Comparison of ENCODE assay signal across 11 cellular contexts in genomic region chr20:36454664-36455427, GRCh38.
DNase-seq lines count a peak whose midpoint lies in the region; ATAC-seq and TF ChIP-seq lines count a peak whose summit lies in the region.
"Had no signal": no experiment of that assay in that cellular context is flagged by ENCODE, and none has a peak within 500 bp of the region (broad histone marks: within the 10 kb centered on the region; RNA-seq: fewer than 3 reads in every experiment).

No MANE protein-coding gene starts in this region.

- peak overlapping the region; percentile 68 for H2AFZ ChIP-seq in neural progenitor cell (replicated peaks)

- H3K36me3 Mint-ChIP-seq in neural progenitor cell, result no peaks in the 10 kb centered on the region

- intact Hi-C loops in Right ventricle myocardium inferior (cut with DNase I), result no loop called here
- intact Hi-C loops in cardiac septum (cut with DNase I), result no loop called here

- peak overlapping the region; percentile 12 for H3K27ac Mint-ChIP-seq in neural progenitor cell

- peaks cover 12% of the 10 kb centered on the region for H3K27me3 Mint-ChIP-seq in neural progenitor cell (ENCODE audit: insufficient read depth, low read depth)

- no peaks in the 10 kb centered on the region for H3K36me3 ChIP-seq in cardiac muscle cell
- no peaks in the 10 kb centered on the region for H3K36me3 ChIP-seq in neural progenitor cell
- H3K36me3 ChIP-seq: breast epithelium had no signal

- no peaks in the 10 kb centered on the region for H3K9me3 ChIP-seq in cardiac muscle cell (ENCODE audit: low read depth)
- H3K9me3 ChIP-seq in neural progenitor cell (ENCODE audit: low read depth), result no peaks in the 10 kb centered on the region
- H3K9me3 ChIP-seq: breast epithelium had no signal

- H3K27me3 ChIP-seq in cardiac muscle cell, result no peaks in the 10 kb centered on the region
- no peaks in the 10 kb centered on the region for H3K27me3 ChIP-seq in neural progenitor cell
- H3K27me3 ChIP-seq: breast epithelium had no signal

- H3K4me3 ChIP-seq in cardiac muscle cell (no peak overlapping the region), neural progenitor cell (no peak overlapping the region)
- H3K4me3 ChIP-seq: breast epithelium had no signal

- DNase-seq in Right ventricle myocardium inferior (ENCODE audit: missing footprints) (no peak), cardiac septum (ENCODE audit: low spot score) (no peak), cardiac muscle cell (ENCODE audit: low read depth in 1 of 2, low spot score in 1 of 2) (peak in 1 of 2 donors; percentile 82), neural progenitor cell (ENCODE audit: low spot score) (peak; percentile 72), SIG-M5 (lab: John Stamatoyannopoulos, UW) (no peak), NCI-H226 (no peak), NCI-H146 (lab: John Stamatoyannopoulos, UW) (no peak)

- H4K20me1 ChIP-seq in neural progenitor cell (ENCODE audit: low read depth), result no peaks in the 10 kb centered on the region

- TF ChIP-seq CTCF in cardiac muscle cell (IDR thresholded peaks at IDR 0.05; ENCODE audit: low read depth, low read length) (no peak), neural progenitor cell (IDR thresholded peaks at IDR 0.05) (no peak)

- H3K9ac ChIP-seq in neural progenitor cell, result no peak overlapping the region

- peaks cover 21% of the 10 kb centered on the region for H3K4me1 Mint-ChIP-seq in neural progenitor cell

- no peak overlapping the region for H3K4me3 Mint-ChIP-seq in neural progenitor cell
- H3K4me3 Mint-ChIP-seq: neural crest cell had no signal

- H3K4me2 ChIP-seq in neural progenitor cell, result peak overlapping the region; percentile 37

- no peaks in the 10 kb centered on the region for H3K79me2 ChIP-seq in neural progenitor cell (ENCODE audit: low read depth)

- H3K9me3 Mint-ChIP-seq in neural progenitor cell, result no peaks in the 10 kb centered on the region
- H3K9me3 Mint-ChIP-seq: neural crest cell had no signal

- H3K4me1 ChIP-seq in cardiac muscle cell (ENCODE audit: low read depth) (peaks cover 15% of the 10 kb centered on the region), neural progenitor cell (peaks cover 11% of the 10 kb centered on the region)

- H3K27ac ChIP-seq in cardiac muscle cell (peak overlapping the region; percentile 83), neural progenitor cell (no peak overlapping the region)
- H3K27ac ChIP-seq: breast epithelium, RWPE1 had no signal

- ATAC-seq in Right ventricle myocardium inferior, result peak; percentile 79
- no peak for ATAC-seq in GM19324 (IDR thresholded peaks at IDR 0.05; ENCODE audit: low FRiP score, unreplicated experiment)

- H3F3A ChIP-seq in neural progenitor cell (ENCODE audit: low read depth), result peaks cover 1% of the 10 kb centered on the region
